ENCODE assay signal across 1 cellular context in genomic region chr4:1776521-1777161, GRCh38.
TF ChIP-seq lines count a peak whose summit lies in the region.

No MANE protein-coding gene starts in this region.

TF ChIP-seq in HepG2, 621 proteins besides CTCF, POLR2A, EP300 and RAD21 (continued from another document and continues in another):
- TF ChIP-seq NFAT5 (CRISPR knock-in tag; IDR thresholded peaks at IDR 0.05) (no peak), BRCA1 (CRISPR knock-in tag; IDR thresholded peaks at IDR 0.05) (peak; percentile 59; the same call in 1 of the 2 replicates), ZNF263 (CRISPR knock-in tag; IDR thresholded peaks at IDR 0.05) (no peak), ZNF616 (CRISPR knock-in tag; IDR thresholded peaks at IDR 0.05; ENCODE audit: low read depth) (peak; percentile 61; the same call in 1 of the 2 replicates), NFKBIZ (CRISPR knock-in tag; IDR thresholded peaks at IDR 0.05) (peak; percentile 54; the same call in 1 of the 2 replicates), FUBP1 (CRISPR knock-in tag; IDR thresholded peaks at IDR 0.05; ENCODE audit: borderline replicate concordance) (no peak), ZHX2 (IDR thresholded peaks at IDR 0.05; ENCODE audit: low read depth) (0 out of 2 replicates have a peak, but pooled peaks have one; percentile 14), ZHX2 (CRISPR knock-in tag; IDR thresholded peaks at IDR 0.05; ENCODE audit: borderline replicate concordance) (no peak), ZBTB39 (CRISPR knock-in tag; IDR thresholded peaks at IDR 0.05) (no peak), HNRNPLL (IDR thresholded peaks at IDR 0.05; ENCODE audit: low read depth, low read length, poor library complexity, severe bottlenecking) (no peak), ZFAT (CRISPR knock-in tag; conservative IDR thresholded peaks at IDR 0.05) (no peak), RXRA (CRISPR knock-in tag; IDR thresholded peaks at IDR 0.05) (peak; percentile 89), KLF11 (CRISPR knock-in tag; IDR thresholded peaks at IDR 0.05) (no peak; the same call in 1 of the 2 replicates), ZNF891 (CRISPR knock-in tag; IDR thresholded peaks at IDR 0.05) (no peak), ZNF441 (CRISPR knock-in tag; IDR thresholded peaks at IDR 0.05; ENCODE audit: borderline replicate concordance) (peak; percentile 48; the same call in 1 of the 2 replicates), MYC (CRISPR knock-in tag; IDR thresholded peaks at IDR 0.05; ENCODE audit: borderline replicate concordance) (peak; percentile 85), ZNF121 (CRISPR knock-in tag; IDR thresholded peaks at IDR 0.05) (no peak), HOXA3 (CRISPR knock-in tag; IDR thresholded peaks at IDR 0.05) (peak; percentile 68; the same call in 1 of the 2 replicates), JUN (CRISPR knock-in tag; IDR thresholded peaks at IDR 0.05) (no peak), TFE3 (CRISPR knock-in tag; IDR thresholded peaks at IDR 0.05) (peak; percentile 80), ATAD3A (CRISPR knock-in tag; IDR thresholded peaks at IDR 0.05) (no peak), ZNF800 (CRISPR knock-in tag; IDR thresholded peaks at IDR 0.05) (no peak), ZBTB37 (CRISPR knock-in tag; IDR thresholded peaks at IDR 0.05) (no peak), SAFB2 (CRISPR knock-in tag; IDR thresholded peaks at IDR 0.05; ENCODE audit: borderline replicate concordance, low read depth) (no peak), CSRNP2 (CRISPR knock-in tag; conservative IDR thresholded peaks at IDR 0.05; ENCODE audit: low read depth) (no peak), ZMAT3 (CRISPR knock-in tag; conservative IDR thresholded peaks at IDR 0.05) (peak; percentile 40; the same call in 1 of the 2 replicates), SAP130 (CRISPR knock-in tag; IDR thresholded peaks at IDR 0.05; ENCODE audit: low read depth) (peak; percentile 77), ZMYM2 (CRISPR knock-in tag; IDR thresholded peaks at IDR 0.05) (peak; percentile 57; the same call in 1 of the 2 replicates), ELF4 (CRISPR knock-in tag; IDR thresholded peaks at IDR 0.05; ENCODE audit: borderline replicate concordance) (no peak), ARNT2 (CRISPR knock-in tag; IDR thresholded peaks at IDR 0.05; ENCODE audit: low read depth) (no peak), TCF12 (IDR thresholded peaks at IDR 0.05) (no peak), TCF12 (CRISPR knock-in tag; IDR thresholded peaks at IDR 0.05) (no peak), SSRP1 (CRISPR knock-in tag; IDR thresholded peaks at IDR 0.05) (no peak)
